8 cellular contexts compared by ENCODE assay signal in the genomic region with DNA sequence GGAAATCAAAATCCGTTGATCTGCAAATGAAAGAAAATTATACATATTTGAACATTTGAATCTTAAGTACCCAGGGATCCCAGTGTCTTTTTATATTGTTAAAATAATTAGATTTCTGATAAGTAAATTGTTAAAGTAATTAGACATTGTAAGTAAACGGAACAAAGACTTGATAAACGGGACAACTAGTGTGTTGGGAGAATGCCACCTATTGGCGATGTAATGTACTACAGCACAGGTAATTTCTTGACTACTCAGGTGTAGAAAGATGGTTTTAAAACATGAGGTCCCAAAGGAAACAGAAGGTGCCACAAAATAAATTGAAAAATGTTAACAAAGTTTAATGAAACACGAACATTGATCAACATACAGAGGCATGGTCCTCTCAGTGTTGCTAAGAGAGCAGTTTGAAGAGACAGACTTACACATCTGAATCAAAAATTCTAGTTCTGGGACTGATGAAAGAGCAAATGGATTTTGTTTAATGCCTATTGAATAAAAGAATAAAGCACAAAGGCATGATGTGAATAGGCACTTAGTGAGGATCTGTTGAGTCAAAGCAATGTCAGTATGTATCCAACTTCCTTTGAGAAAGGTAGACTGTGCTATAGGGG.
A peak's percentile ranks its signal among the peaks of the same experiment; 100 is the strongest.
DNase-seq lines count a peak whose midpoint lies in the region; ATAC-seq and TF ChIP-seq lines count a peak whose summit lies in the region.

No MANE protein-coding gene starts in this region.

- no peak overlapping the region for H3K4me2 ChIP-seq in HCT116 (ENCODE audit: low read length)

- H3K9me3 Mint-ChIP-seq in activated CD8-positive, alpha-beta memory T cell treated with anti-CD3 and anti-CD28 coated beads, Interleukin-2, amount 10 ng/mL, durations not matched to agents 7 days and 5 days (ENCODE audit: low read depth), result no peaks in the 10 kb centered on the region
- H3K9me3 Mint-ChIP-seq in memory B cell, result no peaks in the 10 kb centered on the region

- peaks cover 3% of the 10 kb centered on the region for H3K27me3 Mint-ChIP-seq in activated CD8-positive, alpha-beta memory T cell treated with anti-CD3 and anti-CD28 coated beads, Interleukin-2, amount 10 ng/mL, durations not matched to agents 7 days and 5 days
- H3K27me3 Mint-ChIP-seq in memory B cell, result no peaks in the 10 kb centered on the region

- H3K4me3 ChIP-seq in HCT116 (replicated peaks in 1 of 2; ENCODE audit: low read depth in 1 of 2, low read length in 2 of 2), result no peak overlapping the region

- no TSS peak for BruUV-seq in HCT116 (replicated peaks; lab: Mats Ljungman, UMichigan)

- H3K27ac Mint-ChIP-seq in activated CD8-positive, alpha-beta memory T cell treated with anti-CD3 and anti-CD28 coated beads, Interleukin-2, amount 10 ng/mL, durations not matched to agents 7 days and 5 days, result no peak overlapping the region
- H3K27ac Mint-ChIP-seq in memory B cell, result no peak overlapping the region

- intact Hi-C loops in HCT116 (cut with micrococcal nuclease), result loop anchor here (2.0 to 5.0 kb wide), 4 partner anchors 338 to 821 kb away; a partner anchor contains a TSS

- H3K36me3 ChIP-seq in HCT116 (ENCODE audit: control insufficient read depth in 1 of 2, insufficient read depth in 2 of 2, low read length in 2 of 2), result no peaks in the 10 kb centered on the region

- RAD21 ChIA-PET in HCT116 (lab: Charles Lee; ENCODE audit: low non-redundant PET in 1 of 2, low total read pairs in 2 of 2, uncharacterized antibody in 2 of 2, unreplicated experiment in 2 of 2), result no interaction called here

- no peak for TF ChIP-seq POLR2A in HCT116 (IDR thresholded peaks at IDR 0.05; ENCODE audit: borderline replicate concordance, extremely low read depth, insufficient read depth, insufficient read length)

- no peaks in the 10 kb centered on the region for H3K27me3 ChIP-seq in HCT116 (ENCODE audit: insufficient read depth, low read length)

- no peaks in the 10 kb centered on the region for H3K9me2 ChIP-seq in HCT116 (ENCODE audit: insufficient read depth)

- peak; percentile 63 for ATAC-seq in activated CD8-positive, alpha-beta memory T cell treated with anti-CD3 and anti-CD28 coated beads, Interleukin-2, amount 10 ng/mL, durations not matched to agents 7 days and 5 days
- ATAC-seq in HCT116 (peak; percentile 79), memory B cell (ENCODE audit: low read depth) (peak; percentile 50), HG03175 (IDR thresholded peaks at IDR 0.05; ENCODE audit: unreplicated experiment) (no peak), omental fat pad (ENCODE audit: low FRiP score) (no peak)

- no peaks in the 10 kb centered on the region for H3K9me3 ChIP-seq in HCT116 (ENCODE audit: control insufficient read depth in 1 of 2, insufficient read depth in 1 of 2, low read depth in 1 of 2, low read length in 2 of 2)

- no peaks in the 10 kb centered on the region for H3K4me1 Mint-ChIP-seq in activated CD8-positive, alpha-beta memory T cell treated with anti-CD3 and anti-CD28 coated beads, Interleukin-2, amount 10 ng/mL, durations not matched to agents 7 days and 5 days
- H3K4me1 Mint-ChIP-seq in memory B cell, result no peaks in the 10 kb centered on the region

- no peaks in the 10 kb centered on the region for H3K79me2 ChIP-seq in HCT116 (ENCODE audit: insufficient read depth, low read length)

- no peak overlapping the region for H3K9ac ChIP-seq in HCT116 (ENCODE audit: low read length)

- H3K27ac ChIP-seq in HCT116 (ENCODE audit: low read depth, low read length), result no peak overlapping the region

- no peak overlapping the region for H3K4me3 Mint-ChIP-seq in activated CD8-positive, alpha-beta memory T cell treated with anti-CD3 and anti-CD28 coated beads, Interleukin-2, amount 10 ng/mL, durations not matched to agents 7 days and 5 days
- no peak overlapping the region for H3K4me3 Mint-ChIP-seq in memory B cell

- peak; percentile 79 for TF ChIP-seq RAD21 in HCT116 (IDR thresholded peaks at IDR 0.05; ENCODE audit: low read depth)

- TF ChIP-seq CTCF in HCT116 (IDR thresholded peaks at IDR 0.05 in 2 of 3, conservative IDR thresholded peaks at IDR 0.05 in 1 of 3; ENCODE audit: borderline replicate concordance in 1 of 3, insufficient read depth in 1 of 3, low read depth in 2 of 3, low read length in 2 of 3) (peak; percentile 75 to 78 (median 77); a peak in 5 of 6 replicates), omental fat pad (IDR thresholded peaks at IDR 0.05) (no peak)

- POLR2A ChIA-PET in HCT116 (lab: Charles Lee), result no interaction called here

- no peak for DNase-seq in activated CD8-positive, alpha-beta memory T cell treated with anti-CD3 and anti-CD28 coated beads, Interleukin-2, amount 10 ng/mL, durations not matched to agents 7 days and 5 days
- DNase-seq in activated CD8-positive, alpha-beta memory T cell treated with anti-CD3 and anti-CD28 coated beads, Interleukin-2, amount 50 U/mL, for 48 hours, result no peak
- DNase-seq in HCT116 (ENCODE audit: low read depth, low spot score), result peak; percentile 47
- DNase-seq in NCI-H526 (lab: John Stamatoyannopoulos, UW), result peak; percentile 21 to 62
- DNase-seq in central memory CD4-positive, alpha-beta T cell, result peak; percentile 19
- peak; percentile 25 to 46 for DNase-seq in memory B cell (ENCODE audit: low spot score in 2 of 2)
- no peak for DNase-seq in omental fat pad (ENCODE audit: low spot score)

- CTCF ChIA-PET in activated CD8-positive, alpha-beta memory T cell treated with anti-CD3 and anti-CD28 coated beads, Interleukin-2, amount 10 ng/mL, durations not matched to agents 7 days and 5 days (lab: Charles Lee), result interaction anchor here (0.9 to 2.5 kb wide), 6 partner anchors 9 to 604 kb away, joined by 3 to 10 read pairs (median 5); no protein-coding TSS in a partner anchor
- CTCF ChIA-PET in HCT116 (lab: Charles Lee), result interaction anchor here (0.7 to 2.0 kb wide), 8 partner anchors 9 to 599 kb away, joined by 3 to 17 read pairs (median 4); no protein-coding TSS in a partner anchor

- no peaks in the 10 kb centered on the region for H3K4me1 ChIP-seq in HCT116 (ENCODE audit: control insufficient read depth in 1 of 2, insufficient read depth in 2 of 2, low read length in 2 of 2)

- no peak overlapping the region for H2AFZ ChIP-seq in HCT116 (ENCODE audit: low read depth, low read length, poor library complexity, severe bottlenecking)

- H3K36me3 Mint-ChIP-seq in activated CD8-positive, alpha-beta memory T cell treated with anti-CD3 and anti-CD28 coated beads, Interleukin-2, amount 10 ng/mL, durations not matched to agents 7 days and 5 days, result no peaks in the 10 kb centered on the region
- no peaks in the 10 kb centered on the region for H3K36me3 Mint-ChIP-seq in memory B cell

- no peaks in the 10 kb centered on the region for H4K20me1 ChIP-seq in HCT116 (ENCODE audit: insufficient read depth)

TF ChIP-seq in HCT116, 20 proteins besides CTCF, POLR2A, EP300 and RAD21:
- TF ChIP-seq, protein P1, sequence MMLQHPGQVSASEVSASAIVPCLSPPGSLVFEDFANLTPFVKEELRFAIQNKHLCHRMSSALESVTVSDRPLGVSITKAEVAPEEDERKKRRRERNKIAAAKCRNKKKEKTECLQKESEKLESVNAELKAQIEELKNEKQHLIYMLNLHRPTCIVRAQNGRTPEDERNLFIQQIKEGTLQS (IDR thresholded peaks at IDR 0.05), result no peak
- no peak for TF ChIP-seq TCF7L2 (IDR thresholded peaks at IDR 0.05; ENCODE audit: borderline replicate concordance, extremely low read depth, insufficient read depth, insufficient read length)
- TF ChIP-seq ZFX (IDR thresholded peaks at IDR 0.05), result no peak

Comparison
In these comparisons a context has a peak if more than half of its experiments do, and no peak if none do; other contexts are left out.
1. ATAC-seq: peak in activated CD8-positive, alpha-beta memory T cell treated with anti-CD3 and anti-CD28 coated beads, Interleukin-2, amount 10 ng/mL, durations not matched to agents 7 days and 5 days (single experiment), HCT116 (single experiment) and memory B cell (single experiment); none in HG03175 (single experiment) and omental fat pad (single experiment).
2. DNase-seq: peak in HCT116 (single experiment), NCI-H526 (2 of 2), central memory CD4-positive, alpha-beta T cell (single experiment) and memory B cell (2 of 2); none in activated CD8-positive, alpha-beta memory T cell treated with anti-CD3 and anti-CD28 coated beads, Interleukin-2, amount 10 ng/mL, durations not matched to agents 7 days and 5 days (single experiment), activated CD8-positive, alpha-beta memory T cell treated with anti-CD3 and anti-CD28 coated beads, Interleukin-2, amount 50 U/mL, for 48 hours (single experiment) and omental fat pad (single experiment).
3. CTCF ChIP-seq: peak in HCT116 (3 of 3); none in omental fat pad (0 of 3).